Comparison of ENCODE assay signal across 1 cellular context in genomic region chr16:70746040-70746707, GRCh38.
TF ChIP-seq lines count a peak whose summit lies in the region.

No MANE protein-coding gene starts in this region.

TF ChIP-seq in K562, 482 proteins besides CTCF, POLR2A, EP300 and RAD21 (continued from another document and continues in another):
- no peak for TF ChIP-seq ZBTB49 (CRISPR knock-in tag; IDR thresholded peaks at IDR 0.05; ENCODE audit: borderline replicate concordance)
- no peak for TF ChIP-seq ZNF384 (IDR thresholded peaks at IDR 0.05; ENCODE audit: low read depth, low read length)
- TF ChIP-seq DEAF1 (CRISPR knock-in tag; IDR thresholded peaks at IDR 0.05): no peak
- no peak for TF ChIP-seq NUFIP1 (IDR thresholded peaks at IDR 0.05; ENCODE audit: partially characterized antibody)
- no peak; the same call in 1 of the 2 replicates for TF ChIP-seq FOXO4 (CRISPR knock-in tag; IDR thresholded peaks at IDR 0.05)
- no peak for TF ChIP-seq ZNF253 (CRISPR knock-in tag; conservative IDR thresholded peaks at IDR 0.05)
- TF ChIP-seq TEAD2 (tag; IDR thresholded peaks at IDR 0.05): no peak
- 0 out of 2 replicates have a peak, but pooled peaks have one; percentile 12 for TF ChIP-seq MGA (IDR thresholded peaks at IDR 0.05)
- peak; percentile 60; the same call in 1 of the 2 replicates for TF ChIP-seq ZNF175 (CRISPR knock-in tag; IDR thresholded peaks at IDR 0.05; ENCODE audit: low read depth)
- TF ChIP-seq POLR2H (tag; IDR thresholded peaks at IDR 0.05; ENCODE audit: low read depth): no peak
- TF ChIP-seq ID3 (CRISPR knock-in tag; IDR thresholded peaks at IDR 0.05): no peak
- peak; percentile 77; the same call in 1 of the 2 replicates for TF ChIP-seq ID3 (tag; IDR thresholded peaks at IDR 0.05)
- no peak for TF ChIP-seq SMC3 (conservative IDR thresholded peaks at IDR 0.05; ENCODE audit: insufficient read depth, low read depth, low read length)
- no peak for TF ChIP-seq ZBTB5 (IDR thresholded peaks at IDR 0.05)
- peak; percentile 62 for TF ChIP-seq DMBX1 (CRISPR knock-in tag; IDR thresholded peaks at IDR 0.05; ENCODE audit: borderline replicate concordance)
- TF ChIP-seq MBD2 (IDR thresholded peaks at IDR 0.05; ENCODE audit: borderline replicate concordance, low read depth): no peak
- no peak for TF ChIP-seq YBX1 (IDR thresholded peaks at IDR 0.05)
- no peak for TF ChIP-seq ZKSCAN3 (CRISPR knock-in tag; IDR thresholded peaks at IDR 0.05)
- 0 out of 2 replicates have a peak, but pooled peaks have one; percentile 13 for TF ChIP-seq SMAD4 (CRISPR knock-in tag; conservative IDR thresholded peaks at IDR 0.05)
- no peak for TF ChIP-seq IRF9 (tag; IDR thresholded peaks at IDR 0.05)
- no peak for TF ChIP-seq ZC3H11A (IDR thresholded peaks at IDR 0.05; ENCODE audit: low read depth, low read length)
- TF ChIP-seq HMGN3 (IDR thresholded peaks at IDR 0.05; ENCODE audit: borderline replicate concordance, extremely low read depth, insufficient read length, low read depth, low read length): no peak
- no peak for TF ChIP-seq NONO (IDR thresholded peaks at IDR 0.05; ENCODE audit: low read depth in 2 of 2, low read length in 1 of 2)
- TF ChIP-seq USF2 (CRISPR knock-in tag; IDR thresholded peaks at IDR 0.05): peak; percentile 49; the same call in 1 of the 2 replicates
- no peak for TF ChIP-seq ZNF551 (CRISPR knock-in tag; IDR thresholded peaks at IDR 0.05)
- TF ChIP-seq ESRRA (IDR thresholded peaks at IDR 0.05; ENCODE audit: borderline replicate concordance, low read depth): no peak
- TF ChIP-seq ARID1B (IDR thresholded peaks at IDR 0.05): peak; percentile 12
- TF ChIP-seq THRAP3 (IDR thresholded peaks at IDR 0.05; ENCODE audit: borderline replicate concordance): no peak
- no peak for TF ChIP-seq CEBPG (CRISPR knock-in tag; IDR thresholded peaks at IDR 0.05)
- no peak for TF ChIP-seq CEBPG (tag; conservative IDR thresholded peaks at IDR 0.05 in 1 of 2, IDR thresholded peaks at IDR 0.05 in 1 of 2)
- TF ChIP-seq MED1 (CRISPR knock-in tag; IDR thresholded peaks at IDR 0.05; ENCODE audit: borderline replicate concordance): no peak
- TF ChIP-seq PHTF2 (CRISPR knock-in tag; IDR thresholded peaks at IDR 0.05): no peak
- peak; percentile 69 for TF ChIP-seq NFRKB (IDR thresholded peaks at IDR 0.05; ENCODE audit: low read depth)
- TF ChIP-seq JUND (IDR thresholded peaks at IDR 0.05; ENCODE audit: borderline replicate concordance, low read depth, low read length): no peak
- no peak for TF ChIP-seq JUND (tag; IDR thresholded peaks at IDR 0.05; ENCODE audit: borderline replicate concordance, low read depth, low read length)
- no peak for TF ChIP-seq SMAD2 (IDR thresholded peaks at IDR 0.05; ENCODE audit: low read depth, low read length)
- no peak for TF ChIP-seq ATF3 (IDR thresholded peaks at IDR 0.05)
- no peak for TF ChIP-seq ATF3 (CRISPR knock-in tag; conservative IDR thresholded peaks at IDR 0.05)
- TF ChIP-seq HDAC1 (IDR thresholded peaks at IDR 0.05): no peak
- TF ChIP-seq IRF2 (CRISPR knock-in tag; IDR thresholded peaks at IDR 0.05): no peak
- no peak for TF ChIP-seq FOXM1 (IDR thresholded peaks at IDR 0.05; ENCODE audit: low read depth)
- no peak for TF ChIP-seq FOXM1 (CRISPR knock-in tag; IDR thresholded peaks at IDR 0.05; ENCODE audit: low read depth)
